11 cellular contexts compared by ENCODE assay signal in the genomic region with DNA sequence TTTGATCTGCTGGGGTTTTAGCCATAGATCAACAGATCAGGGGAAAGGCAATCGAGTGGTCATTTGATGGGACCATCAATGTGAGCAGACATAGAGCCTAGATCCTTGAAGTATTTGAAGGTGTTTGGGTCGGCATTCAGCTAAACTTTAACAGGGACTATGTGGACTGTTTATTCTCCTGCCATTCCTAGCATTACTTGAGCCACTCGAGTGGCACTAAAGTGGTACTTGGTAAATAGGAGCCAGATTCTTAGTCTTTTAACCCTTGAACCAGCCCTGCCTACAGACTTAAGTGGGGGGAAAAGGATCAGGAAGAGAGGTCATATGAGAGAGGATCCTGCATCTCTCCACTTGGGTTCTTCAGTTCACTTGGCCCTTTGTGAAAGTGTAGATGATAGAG. TPM values are rescaled to one million over a fixed set of nuclear protein-coding genes. Genes with fewer than 3 reads are reported as not detected.
DNase-seq lines count a peak whose midpoint lies in the region; ATAC-seq and TF ChIP-seq lines count a peak whose summit lies in the region.
"Had no signal": no experiment of that assay in that cellular context is flagged by ENCODE, and none has a peak within 500 bp of the region (broad histone marks: within the 10 kb centered on the region; RNA-seq: fewer than 3 reads in every experiment).

No MANE protein-coding gene starts in this region.

- peak overlapping the region; percentile 94 for H3K4me3 Mint-ChIP-seq in stimulated activated naive CD8-positive, alpha-beta T cell treated with anti-CD3 and anti-CD28 coated beads, Interleukin-15, Interleukin-2, amounts not matched to agents 100 ng/mL and 50 ng/mL, for 24 hours

- H3K4me1 Mint-ChIP-seq in stimulated activated naive CD8-positive, alpha-beta T cell treated with anti-CD3 and anti-CD28 coated beads, Interleukin-15, Interleukin-2, amounts not matched to agents 100 ng/mL and 50 ng/mL, for 24 hours (ENCODE audit: low read depth) = peaks cover 58% of the 10 kb centered on the region

- peaks cover 4% of the 10 kb centered on the region for H3K36me3 ChIP-seq in adipocyte (ENCODE audit: control insufficient read depth, insufficient read depth, low read length, severe bottlenecking)

- no peaks in the 10 kb centered on the region for H3K27me3 ChIP-seq in adipocyte (replicated peaks; ENCODE audit: control insufficient read depth, insufficient read depth, low read length)
- no peaks in the 10 kb centered on the region for H3K27me3 ChIP-seq in mononuclear cell (ENCODE audit: insufficient read depth, low read length)

- H3K9ac ChIP-seq in adipocyte (ENCODE audit: low read length) = no peak overlapping the region

- H3K4me3 ChIP-seq in adipocyte (ENCODE audit: low read length) (peak overlapping the region; percentile 12), mononuclear cell (ENCODE audit: low read length) (peak overlapping the region; percentile 12)

- H3K27me3 Mint-ChIP-seq in stimulated activated naive CD8-positive, alpha-beta T cell treated with anti-CD3 and anti-CD28 coated beads, Interleukin-15, Interleukin-2, amounts not matched to agents 100 ng/mL and 50 ng/mL, for 24 hours = no peaks in the 10 kb centered on the region

- peaks cover 47% of the 10 kb centered on the region for H3K4me1 ChIP-seq in adipocyte (ENCODE audit: control insufficient read depth, insufficient read depth, low read length)
- H3K4me1 ChIP-seq in mononuclear cell (ENCODE audit: insufficient read depth, low read length) = peaks cover 73% of the 10 kb centered on the region

- no peak for ATAC-seq in stimulated activated naive CD8-positive, alpha-beta T cell treated with anti-CD3 and anti-CD28 coated beads, Interleukin-15, Interleukin-2, amounts not matched to agents 100 U/mL and 50 U/mL, for 24 hours
- no peak for ATAC-seq in GM18505 (IDR thresholded peaks at IDR 0.05; ENCODE audit: unreplicated experiment)

- H3K36me3 Mint-ChIP-seq in stimulated activated naive CD8-positive, alpha-beta T cell treated with anti-CD3 and anti-CD28 coated beads, Interleukin-15, Interleukin-2, amounts not matched to agents 100 ng/mL and 50 ng/mL, for 24 hours (ENCODE audit: low read depth) = peaks cover 74% of the 10 kb centered on the region

- peak overlapping the region; percentile 100 for H3K27ac Mint-ChIP-seq in stimulated activated naive CD8-positive, alpha-beta T cell treated with anti-CD3 and anti-CD28 coated beads, Interleukin-15, Interleukin-2, amounts not matched to agents 100 ng/mL and 50 ng/mL, for 24 hours

- no peak for DNase-seq in stimulated activated naive CD8-positive, alpha-beta T cell treated with anti-CD3 and anti-CD28 coated beads, Interleukin-15, Interleukin-2, amounts not matched to agents 100 U/mL and 50 U/mL, for 24 hours
- no peak for DNase-seq in adipocyte (ENCODE audit: low read depth)
- DNase-seq in caudate nucleus (lab: John Stamatoyannopoulos, UW) = no peak
- no peak for DNase-seq in AG08395 (ENCODE audit: low spot score)
- no peak for DNase-seq in epidermal melanocyte (ENCODE audit: insufficient read length, low spot score)
- DNase-seq: DMS79; NCI-H2029 treated with DMSO at 0.1 percent for 48 hours; stimulated activated CD4-positive, alpha-beta T cell treated with anti-CD3 and anti-CD28 coated beads, Interleukin-15, amount 100 ng/mL, for 24 hours had no signal

- H3K9me3 Mint-ChIP-seq in stimulated activated naive CD8-positive, alpha-beta T cell treated with anti-CD3 and anti-CD28 coated beads, Interleukin-15, Interleukin-2, amounts not matched to agents 100 ng/mL and 50 ng/mL, for 24 hours = no peaks in the 10 kb centered on the region

- H3K27ac ChIP-seq in caudate nucleus (ENCODE audit: low read depth, low read length) = no peak overlapping the region

- TF ChIP-seq POLR2A in GM18505 (IDR thresholded peaks at IDR 0.05; ENCODE audit: borderline replicate concordance, extremely low read depth, insufficient read depth, insufficient read length) = no peak

- H3K9me3 ChIP-seq in adipocyte (ENCODE audit: control insufficient read depth, low read length) = no peaks in the 10 kb centered on the region
- H3K9me3 ChIP-seq in mononuclear cell (ENCODE audit: low read depth, low read length) = no peaks in the 10 kb centered on the region

RNA-seq across cellular contexts. Expression of a gene that starts 3.8 kb away (rescaled TPM):
- total RNA-seq in mononuclear cell = 469 TPM
